ENCODE assay signal across 18 cellular contexts in the genomic region with DNA sequence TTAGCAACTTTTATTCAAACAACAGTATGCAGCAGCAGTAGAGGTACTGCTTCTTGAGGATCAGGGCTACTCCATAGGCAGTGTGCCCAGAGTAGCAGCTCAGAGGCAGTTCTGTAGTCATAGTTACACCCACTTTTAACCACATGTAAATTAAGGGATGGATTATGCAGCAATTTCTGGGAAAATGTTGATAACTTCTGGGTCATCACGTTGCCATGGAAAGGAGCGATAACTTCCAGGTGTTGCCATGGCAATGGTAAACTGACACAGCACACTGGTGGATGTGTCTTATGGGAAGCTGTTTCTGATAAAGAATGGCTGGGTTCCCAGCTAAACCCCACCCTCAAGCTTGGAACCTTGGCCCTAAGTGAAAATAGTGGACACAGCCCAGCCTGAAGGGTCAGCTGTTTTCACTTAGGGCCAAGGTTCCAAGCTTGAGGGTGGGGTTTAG. TPM values are rescaled to one million over a fixed set of nuclear protein-coding genes. Genes with fewer than 3 reads are reported as not detected.
A peak's percentile ranks its signal among the peaks of the same experiment; 100 is the strongest.
DNase-seq lines count a peak whose midpoint lies in the region; ATAC-seq and TF ChIP-seq lines count a peak whose summit lies in the region.
"Had no signal": no experiment of that assay in that cellular context is flagged by ENCODE, and none has a peak within 500 bp of the region (broad histone marks: within the 10 kb centered on the region; RNA-seq: fewer than 3 reads in every experiment).

No MANE protein-coding gene starts in this region.

- intact Hi-C loops in lower lobe of right lung (cut with DNase I) = no loop called here

- H3K4me1 ChIP-seq in lower lobe of right lung = no peaks in the 10 kb centered on the region

- ATAC-seq in lower lobe of right lung (peak; percentile 29 to 33), GM19452 (IDR thresholded peaks at IDR 0.05; ENCODE audit: unreplicated experiment) (no peak), GM21423 (IDR thresholded peaks at IDR 0.05; ENCODE audit: unreplicated experiment) (no peak)
- ATAC-seq: activated CD4-positive, CD25-positive, alpha-beta regulatory T cell treated with anti-CD3 and anti-CD28 coated beads, Interleukin-2, amount 50 U/mL, for 24 hours; stimulated activated naive CD8-positive, alpha-beta T cell treated with anti-CD3 and anti-CD28 coated beads, Interleukin-15, Interleukin-2, amounts not matched to agents 100 U/mL and 50 U/mL, for 24 hours had no signal

- H3K9me3 ChIP-seq in lower lobe of right lung = no peaks in the 10 kb centered on the region

- H3K27me3 ChIP-seq in lower lobe of right lung (ENCODE audit: low read depth) = no peaks in the 10 kb centered on the region

- DNase-seq in AG10803 (ENCODE audit: low read depth) (peak; percentile 66), OCI-M1 (lab: John Stamatoyannopoulos, UW) (peak; percentile 97), fibroblast of peridontal ligament (ENCODE audit: extremely low read depth) (peak; percentile 83), lower lobe of right lung (no peak), NCI-H1105 (lab: John Stamatoyannopoulos, UW) (no peak)
- DNase-seq in activated CD4-positive, alpha-beta T cell treated with anti-CD3 and anti-CD28 coated beads, Interleukin-2, amount 50 U/mL, for 4 hours = no peak
- DNase-seq: ACHN; central memory CD4-positive, alpha-beta T cell; H9; KG1; NCI-H146; NCI-H524; nephron progenitor cell; stimulated activated naive CD8-positive, alpha-beta T cell treated with anti-CD3 and anti-CD28 coated beads, Interleukin-15, Interleukin-2, amounts not matched to agents 100 U/mL and 50 U/mL, for 24 hours; SW 1271 had no signal

- H3K4me3 ChIP-seq in AG10803 (ENCODE audit: low read length) (no peak overlapping the region), lower lobe of right lung (no peak overlapping the region)

- TF ChIP-seq CTCF in AG10803 (conservative IDR thresholded peaks at IDR 0.05; ENCODE audit: low read length) = no peak
- no peak for TF ChIP-seq CTCF in lower lobe of right lung (IDR thresholded peaks at IDR 0.05)

- no peaks in the 10 kb centered on the region for H3K36me3 ChIP-seq in lower lobe of right lung

- H3K27ac ChIP-seq in lower lobe of right lung = no peak overlapping the region

RNA-seq across cellular contexts. Expression of gene PLA2G2A, which starts 29.0 kb away (rescaled TPM):
- 181 TPM for total RNA-seq in lower lobe of right lung

Comparison
In these comparisons a context has a peak if more than half of its experiments do, and no peak if none do; other contexts are left out.
1. DNase-seq: peak in AG10803 (single experiment), OCI-M1 (single experiment) and fibroblast of peridontal ligament (single experiment); none in lower lobe of right lung (single experiment), activated CD4-positive, alpha-beta T cell treated with anti-CD3 and anti-CD28 coated beads, Interleukin-2, amount 50 U/mL, for 4 hours (0 of 2) and NCI-H1105 (single experiment).
2. ATAC-seq: peak in lower lobe of right lung (2 of 2); none in GM19452 (single experiment) and GM21423 (single experiment).